Comparison of ENCODE assay signal across 25 cellular contexts in genomic region chr11:101299210-101299609, GRCh38.
DNase-seq lines count a peak whose midpoint lies in the region; ATAC-seq and FAIRE-seq lines count a peak whose summit lies in the region.
"Had no signal": no experiment of that assay in that cellular context is flagged by ENCODE, and none has a peak within 500 bp of the region (broad histone marks: within the 10 kb centered on the region; RNA-seq: fewer than 3 reads in every experiment).

No MANE protein-coding gene starts in this region.

- ATAC-seq in HG03039 (IDR thresholded peaks at IDR 0.05; ENCODE audit: unreplicated experiment) (no peak), GM18519 (IDR thresholded peaks at IDR 0.05; ENCODE audit: low FRiP score, unreplicated experiment) (no peak)
- ATAC-seq: GM12878 had no signal

- FAIRE-seq in endometrium (lab: Jason Lieb, UNC), result peak; percentile 88
- FAIRE-seq: A204.1, GM12878, GM12892, GM18507, GM19239 had no signal

- peak; percentile 22 to 33 for DNase-seq in NCI-H187 (lab: John Stamatoyannopoulos, UW)
- DNase-seq in NCI-H526 treated with DMSO at 0.1 percent for 48 hours (lab: John Stamatoyannopoulos, UW), result no peak
- DNase-seq: 8988T; ACHN; BE2C; C1 segment of cervical spinal cord; CD4-positive, alpha-beta memory T cell; CD4-positive, CD25-positive, alpha-beta regulatory T cell; CD8-positive, alpha-beta memory T cell; COR-L47; DMS 273 treated with DMSO at 0.1 percent for 48 hours; DMS153; DMS53; DMS79; DND-41; EL; GDM1 had no signal
